Comparison of ENCODE assay signal across 34 cellular contexts in genomic region chr10:72742077-72742476, GRCh38.
"Had no signal": no experiment of that assay in that cellular context is flagged by ENCODE, and none has a peak within 500 bp of the region (broad histone marks: within the 10 kb centered on the region; RNA-seq: fewer than 3 reads in every experiment).

No MANE protein-coding gene starts in this region.

- H3K9me3 ChIP-seq: ascending aorta, breast epithelium, colonic mucosa, esophagus squamous epithelium, gastroesophageal sphincter had no signal

- H3K36me3 Mint-ChIP-seq: activated naive CD4-positive, alpha-beta T cell treated with anti-CD3 and anti-CD28 coated beads, Interleukin-2, amount 10 ng/mL, durations not matched to agents 7 days and 5 days; activated naive CD4-positive, alpha-beta T cell treated with anti-CD3 and anti-CD28 coated beads, Interleukin-2, amount 50 U/mL, for 72 hours had no signal

- H3K27me3 ChIP-seq: ascending aorta, breast epithelium, cardiac muscle cell, colonic mucosa, esophagus squamous epithelium, gastroesophageal sphincter had no signal

- H3K4me1 Mint-ChIP-seq: activated CD4-positive, alpha-beta memory T cell treated with anti-CD3 and anti-CD28 coated beads, Interleukin-2, amount 10 ng/mL, durations not matched to agents 7 days and 5 days; activated CD4-positive, alpha-beta T cell treated with anti-CD3 and anti-CD28 coated beads, Interleukin-2, amount 10 ng/mL, durations not matched to agents 7 days and 5 days; activated naive CD4-positive, alpha-beta T cell treated with anti-CD3 and anti-CD28 coated beads, Interleukin-2, amount 10 ng/mL, durations not matched to agents 7 days and 5 days had no signal

- H3K27ac Mint-ChIP-seq: activated B cell treated with CpG ODN at 0.5 μM for 24 hours; activated CD4-positive, alpha-beta memory T cell treated with anti-CD3 and anti-CD28 coated beads, Interleukin-2, amount 10 ng/mL, durations not matched to agents 7 days and 5 days; activated CD4-positive, alpha-beta T cell treated with anti-CD3 and anti-CD28 coated beads for 36 hours; activated CD4-positive, alpha-beta T cell treated with anti-CD3 and anti-CD28 coated beads, Interleukin-2, amount 10 ng/mL, durations not matched to agents 7 days and 5 days; activated naive CD4-positive, alpha-beta T cell treated with anti-CD3 and anti-CD28 coated beads, Interleukin-2, amount 10 ng/mL, durations not matched to agents 7 days and 5 days; activated naive CD4-positive, alpha-beta T cell treated with anti-CD3 and anti-CD28 coated beads, Interleukin-2, amount 50 U/mL, for 72 hours; activated naive CD8-positive, alpha-beta T cell treated with anti-CD3 and anti-CD28 coated beads, Interleukin-2, amount 10 ng/mL, durations not matched to agents 7 days and 5 days; activated T-cell treated with anti-CD3 and anti-CD28 coated beads, Interleukin-2, amount 50 U/mL, for 24 hours; activated T-cell treated with anti-CD3 and anti-CD28 coated beads, Interleukin-2, amount 50 U/mL, for 72 hours; T-cell; T-helper 1 cell treated with Interleukin-12 subunit alpha and Interleukin-12 subunit beta and Interleukin-4 antibody, amounts not matched to agents 30 μg/mL and 1 μg/mL, for 36 hours had no signal

- H3K36me3 ChIP-seq: ascending aorta, breast epithelium, cardiac muscle cell, colonic mucosa, esophagus squamous epithelium, gastroesophageal sphincter, WERI-Rb-1 had no signal

- FAIRE-seq: endometrium, endothelial cell of umbilical vein had no signal

- H3K27ac ChIP-seq: breast epithelium, cardiac muscle cell, colonic mucosa, epithelial cell of prostate, esophagus squamous epithelium, gastroesophageal sphincter, WERI-Rb-1 had no signal

- H3K9me3 Mint-ChIP-seq: activated B cell treated with CpG ODN at 0.5 μM for 24 hours; activated CD4-positive, alpha-beta memory T cell treated with anti-CD3 and anti-CD28 coated beads, Interleukin-2, amount 10 ng/mL, durations not matched to agents 7 days and 5 days; activated CD4-positive, alpha-beta T cell treated with anti-CD3 and anti-CD28 coated beads, Interleukin-2, amount 10 ng/mL, durations not matched to agents 7 days and 5 days; activated naive CD4-positive, alpha-beta T cell treated with anti-CD3 and anti-CD28 coated beads, Interleukin-2, amount 10 ng/mL, durations not matched to agents 7 days and 5 days; activated naive CD4-positive, alpha-beta T cell treated with anti-CD3 and anti-CD28 coated beads, Interleukin-2, amount 50 U/mL, for 72 hours; activated naive CD8-positive, alpha-beta T cell treated with anti-CD3 and anti-CD28 coated beads, Interleukin-2, amount 10 ng/mL, durations not matched to agents 7 days and 5 days; activated T-cell treated with anti-CD3 and anti-CD28 coated beads, Interleukin-2, amount 50 U/mL, for 24 hours; activated T-cell treated with anti-CD3 and anti-CD28 coated beads, Interleukin-2, amount 50 U/mL, for 72 hours; brain; T-cell; T-helper 1 cell treated with Interleukin-12 subunit alpha and Interleukin-12 subunit beta and Interleukin-4 antibody, amounts not matched to agents 30 μg/mL and 1 μg/mL, for 36 hours had no signal

- H3K4me3 Mint-ChIP-seq: activated B cell treated with CpG ODN at 0.5 μM for 24 hours; activated CD4-positive, alpha-beta memory T cell treated with anti-CD3 and anti-CD28 coated beads, Interleukin-2, amount 10 ng/mL, durations not matched to agents 7 days and 5 days; activated CD4-positive, alpha-beta T cell treated with anti-CD3 and anti-CD28 coated beads for 36 hours; activated CD4-positive, alpha-beta T cell treated with anti-CD3 and anti-CD28 coated beads, Interleukin-2, amount 10 ng/mL, durations not matched to agents 7 days and 5 days; activated naive CD4-positive, alpha-beta T cell treated with anti-CD3 and anti-CD28 coated beads, Interleukin-2, amount 10 ng/mL, durations not matched to agents 7 days and 5 days; activated naive CD8-positive, alpha-beta T cell treated with anti-CD3 and anti-CD28 coated beads, Interleukin-2, amount 10 ng/mL, durations not matched to agents 7 days and 5 days; activated T-cell treated with anti-CD3 and anti-CD28 coated beads, Interleukin-2, amount 50 U/mL, for 24 hours; activated T-cell treated with anti-CD3 and anti-CD28 coated beads, Interleukin-2, amount 50 U/mL, for 72 hours; brain; T-cell; T-helper 1 cell treated with Interleukin-12 subunit alpha and Interleukin-12 subunit beta and Interleukin-4 antibody, amounts not matched to agents 30 μg/mL and 1 μg/mL, for 36 hours had no signal

- H3K27me3 Mint-ChIP-seq: activated B cell treated with CpG ODN at 0.5 μM for 24 hours; activated CD4-positive, alpha-beta memory T cell treated with anti-CD3 and anti-CD28 coated beads, Interleukin-2, amount 10 ng/mL, durations not matched to agents 7 days and 5 days; activated CD4-positive, alpha-beta T cell treated with anti-CD3 and anti-CD28 coated beads for 36 hours; activated CD4-positive, alpha-beta T cell treated with anti-CD3 and anti-CD28 coated beads, Interleukin-2, amount 10 ng/mL, durations not matched to agents 7 days and 5 days; activated naive CD4-positive, alpha-beta T cell treated with anti-CD3 and anti-CD28 coated beads, Interleukin-2, amount 10 ng/mL, durations not matched to agents 7 days and 5 days; activated naive CD8-positive, alpha-beta T cell treated with anti-CD3 and anti-CD28 coated beads, Interleukin-2, amount 10 ng/mL, durations not matched to agents 7 days and 5 days; activated T-cell treated with anti-CD3 and anti-CD28 coated beads, Interleukin-2, amount 50 U/mL, for 24 hours; brain; T-cell had no signal

- DNase-seq: activated B cell treated with CpG ODN at 0.5 μM for 24 hours; activated CD4-positive, alpha-beta memory T cell treated with anti-CD3 and anti-CD28 coated beads, Interleukin-2, amount 10 ng/mL, durations not matched to agents 7 days and 5 days; activated CD4-positive, alpha-beta T cell treated with anti-CD3 and anti-CD28 coated beads for 36 hours; activated CD4-positive, alpha-beta T cell treated with anti-CD3 and anti-CD28 coated beads, Interleukin-2, amount 10 ng/mL, durations not matched to agents 7 days and 5 days; activated CD4-positive, alpha-beta T cell treated with anti-CD3 and anti-CD28 coated beads, Interleukin-2, amount 50 U/mL, for 4 hours; activated CD8-positive, alpha-beta memory T cell treated with anti-CD3 and anti-CD28 coated beads, Interleukin-2, amount 50 U/mL, for 48 hours; activated gamma-delta T cell; activated naive CD4-positive, alpha-beta T cell; activated naive CD4-positive, alpha-beta T cell treated with anti-CD3 and anti-CD28 coated beads, Interleukin-2, amount 10 ng/mL, durations not matched to agents 7 days and 5 days; activated naive CD8-positive, alpha-beta T cell treated with anti-CD3 and anti-CD28 coated beads, Interleukin-2, amount 10 ng/mL, durations not matched to agents 7 days and 5 days; activated T-cell treated with anti-CD3 and anti-CD28 coated beads for 4 hours; activated T-cell treated with anti-CD3 and anti-CD28 coated beads, Interleukin-2, amount 50 U/mL, for 24 hours; activated T-cell treated with anti-CD3 and anti-CD28 coated beads, Interleukin-2, amount 50 U/mL, for 72 hours; central memory CD4-positive, alpha-beta T cell; cerebellar nuclear complex; colonic mucosa; effector CD8-positive, alpha-beta T cell; esophagus squamous epithelium; foreskin melanocyte; SW 1271; T-cell; T1000; WERI-Rb-1 had no signal

- ATAC-seq: activated CD4-positive, alpha-beta T cell treated with anti-CD3 and anti-CD28 coated beads for 36 hours; activated CD4-positive, CD25-positive, alpha-beta regulatory T cell treated with anti-CD3 and anti-CD28 coated beads, Interleukin-2, amount 50 U/mL, for 24 hours; activated naive CD4-positive, alpha-beta T cell treated with anti-CD3 and anti-CD28 coated beads, Interleukin-2, amount 50 U/mL, for 72 hours; activated T-cell treated with anti-CD3 and anti-CD28 coated beads, Interleukin-2, amount 50 U/mL, for 72 hours; gastroesophageal sphincter; T-cell had no signal

- H3K4me3 ChIP-seq: ascending aorta, breast epithelium, cardiac muscle cell, colonic mucosa, esophagus squamous epithelium, gastroesophageal sphincter had no signal

- H3K4me1 ChIP-seq: breast epithelium, colonic mucosa had no signal
